Comparison of ENCODE assay signal across 15 cellular contexts in genomic region chr4:2335729-2336101, GRCh38.
"Had no signal": no experiment of that assay in that cellular context is flagged by ENCODE, and none has a peak within 500 bp of the region (broad histone marks: within the 10 kb centered on the region; RNA-seq: fewer than 3 reads in every experiment).

No MANE protein-coding gene starts in this region.

- H3K36me3 ChIP-seq: breast epithelium, neural progenitor cell had no signal

- H3K9ac ChIP-seq: neural progenitor cell, parathyroid adenoma had no signal

- ATAC-seq: activated naive CD8-positive, alpha-beta T cell treated with anti-CD3 and anti-CD28 coated beads, Interleukin-2, amount 50 U/mL, for 24 hours; esophagus mucosa; left lobe of liver; stimulated activated naive B cell treated with anti-CD40 and anti-IgM and Interleukin-4, amounts not matched to agents 10 μg/mL and 1 μg/mL and 100 μg/mL, for 72 hours had no signal

- H3K4me3 ChIP-seq: ascending aorta, breast epithelium, hepatocyte, neural progenitor cell, tibial artery had no signal

- DNase-seq: activated CD4-positive, alpha-beta memory T cell treated with anti-CD3 and anti-CD28 coated beads for 36 hours; activated naive CD8-positive, alpha-beta T cell treated with anti-CD3 and anti-CD28 coated beads, Interleukin-2, amount 50 U/mL, for 24 hours; islet precursor cell; mammary epithelial cell; naive B cell; stimulated activated naive B cell treated with anti-CD40 and anti-IgM and Interleukin-4, amounts not matched to agents 10 μg/mL and 1 μg/mL and 100 μg/mL, for 72 hours had no signal

- H3K27me3 ChIP-seq: ascending aorta, breast epithelium, hepatocyte, neural progenitor cell, tibial artery had no signal

- H3K4me2 ChIP-seq: hepatocyte, neural progenitor cell had no signal

- H3K4me1 ChIP-seq: ascending aorta, breast epithelium, parathyroid adenoma, tibial artery had no signal

- H3K27ac ChIP-seq: ascending aorta, breast epithelium, hepatocyte, neural progenitor cell, parathyroid adenoma, tibial artery had no signal

- H3K9me3 ChIP-seq: ascending aorta, breast epithelium, tibial artery had no signal

- FAIRE-seq: urothelium cell line had no signal

- H2AFZ ChIP-seq: hepatocyte, neural progenitor cell, parathyroid adenoma had no signal
